ENCODE assay signal across 1 cellular context in genomic region chr7:128653197-128653596, GRCh38. TPM values are rescaled to one million over a fixed set of nuclear protein-coding genes. Genes with fewer than 3 reads are reported as not detected.
"Had no signal": no experiment of that assay in that cellular context is flagged by ENCODE, and none has a peak within 500 bp of the region (broad histone marks: within the 10 kb centered on the region; RNA-seq: fewer than 3 reads in every experiment).

No MANE protein-coding gene starts in this region.

RNA-seq across cellular contexts. Expression of gene GARIN1A, which starts 18.9 kb away (rescaled TPM):
- polyA plus RNA-seq: immature natural killer cell had no signal
